Comparison of ENCODE assay signal across 18 cellular contexts in the genomic region with DNA sequence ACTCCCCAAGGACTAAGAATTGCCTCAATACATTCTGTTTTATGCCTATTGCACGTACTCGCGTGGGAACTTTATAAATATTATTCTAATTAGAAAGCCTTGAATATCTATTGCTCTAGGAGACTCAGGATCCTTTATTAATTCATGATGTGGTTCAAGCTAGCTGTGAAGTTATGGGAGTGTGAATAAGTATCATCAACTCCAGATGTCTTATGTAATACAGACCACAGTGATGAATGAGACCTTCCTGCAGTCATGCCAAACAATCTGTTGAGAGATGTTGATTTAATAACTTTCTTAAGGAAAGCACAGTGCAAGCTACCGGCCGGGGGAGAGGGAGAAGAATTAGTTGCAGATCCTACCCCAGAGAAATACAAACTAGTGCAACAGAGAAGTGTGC.
A peak's percentile ranks its signal among the peaks of the same experiment; 100 is the strongest.
DNase-seq lines count a peak whose midpoint lies in the region; ATAC-seq and TF ChIP-seq lines count a peak whose summit lies in the region.
"Had no signal": no experiment of that assay in that cellular context is flagged by ENCODE, and none has a peak within 500 bp of the region (broad histone marks: within the 10 kb centered on the region; RNA-seq: fewer than 3 reads in every experiment).

No MANE protein-coding gene starts in this region.

- in situ Hi-C loops in GM13976 (cut with MboI; ENCODE audit: low sequenced_read_pairs, unreplicated experiment) = no loop called here

- DNase-seq in ELR (ENCODE audit: low read depth) (peak; percentile 22), RPMI7951 (ENCODE audit: low read depth) (peak; percentile 82), epithelial cell of proximal tubule (ENCODE audit: low read depth) (peak; percentile 26), non-pigmented ciliary epithelial cell (ENCODE audit: low read depth) (peak; percentile 64), tibial artery (no peak), GM10248 (ENCODE audit: extremely low spot score) (no peak), upper lobe of right lung (no peak), GM13976 (ENCODE audit: low spot score) (no peak)
- DNase-seq: activated CD8-positive, alpha-beta T cell treated with anti-CD3 and anti-CD28 coated beads for 36 hours; activated effector memory CD4-positive, alpha-beta T cell treated with Interleukin-2 at 50 U/mL for 16 hours; CD4-positive, CD25-positive, alpha-beta regulatory T cell; effector memory CD8-positive, alpha-beta T cell; hippocampal formation; Karpas-422; NCI-H82; right lobe of liver had no signal

- no peak overlapping the region for H3K27ac ChIP-seq in tibial artery
- H3K27ac ChIP-seq in upper lobe of right lung = no peak overlapping the region
- H3K27ac ChIP-seq: right lobe of liver had no signal

- ATAC-seq in upper lobe of right lung = no peak
- ATAC-seq: activated CD8-positive, alpha-beta T cell treated with anti-CD3 and anti-CD28 coated beads for 36 hours; effector memory CD8-positive, alpha-beta T cell; natural killer cell treated with Interleukin-12 subunit alpha and Interleukin-12 subunit beta and Interleukin-15 and Interleukin-18, amount 100 ng/mL, for 72 hours; stimulated activated memory B cell treated with anti-CD40 and anti-IgM and Interleukin-4, amounts not matched to agents 10 μg/mL and 1 μg/mL and 100 μg/mL, for 72 hours had no signal

- no peak overlapping the region for H3K4me3 ChIP-seq in epithelial cell of proximal tubule (ENCODE audit: low read depth, low read length)
- no peak overlapping the region for H3K4me3 ChIP-seq in tibial artery
- H3K4me3 ChIP-seq in upper lobe of right lung = no peak overlapping the region
- H3K4me3 ChIP-seq: right lobe of liver had no signal

- no peaks in the 10 kb centered on the region for H3K4me1 ChIP-seq in tibial artery
- no peaks in the 10 kb centered on the region for H3K4me1 ChIP-seq in upper lobe of right lung
- H3K4me1 ChIP-seq: right lobe of liver had no signal

- H3K36me3 ChIP-seq in tibial artery = no peaks in the 10 kb centered on the region
- H3K36me3 ChIP-seq in upper lobe of right lung = no peaks in the 10 kb centered on the region
- H3K36me3 ChIP-seq: right lobe of liver had no signal

- H3K9me3 ChIP-seq in tibial artery (no peaks in the 10 kb centered on the region), upper lobe of right lung (no peaks in the 10 kb centered on the region)
- H3K9me3 ChIP-seq: right lobe of liver had no signal

- POLR2A ChIA-PET in GM10248 (lab: Yijun Ruan, JAX) = no interaction called here

- H3K27me3 ChIP-seq in tibial artery = no peaks in the 10 kb centered on the region
- no peaks in the 10 kb centered on the region for H3K27me3 ChIP-seq in upper lobe of right lung
- H3K27me3 ChIP-seq: right lobe of liver had no signal

- TF ChIP-seq CTCF in epithelial cell of proximal tubule (conservative IDR thresholded peaks at IDR 0.05; ENCODE audit: low read depth, low read length) (no peak), tibial artery (IDR thresholded peaks at IDR 0.05) (no peak), GM10248 (IDR thresholded peaks at IDR 0.05; ENCODE audit: control extremely low read depth, extremely low read depth, low read depth, missing control alignments) (no peak), upper lobe of right lung (IDR thresholded peaks at IDR 0.05) (no peak), GM13976 (IDR thresholded peaks at IDR 0.05; ENCODE audit: borderline replicate concordance, control extremely low read depth, extremely low read depth, insufficient read depth, missing control alignments) (no peak)

- CTCF ChIA-PET in GM10248 (lab: Yijun Ruan, JAX) = no interaction called here

- intact Hi-C loops in tibial artery (cut with DNase I; ENCODE audit: low total_unique reads) = no loop called here
- intact Hi-C loops in upper lobe of right lung (cut with DNase I) = no loop called here

Comparison
In these comparisons a context has a peak if more than half of its experiments do, and no peak if none do; other contexts are left out.
1. DNase-seq: peak in ELR (single experiment), RPMI7951 (single experiment), epithelial cell of proximal tubule (single experiment) and non-pigmented ciliary epithelial cell (single experiment); none in tibial artery (0 of 2), GM10248 (single experiment), upper lobe of right lung (single experiment) and GM13976 (single experiment).